ENCODE assay signal across 29 cellular contexts in the genomic region with DNA sequence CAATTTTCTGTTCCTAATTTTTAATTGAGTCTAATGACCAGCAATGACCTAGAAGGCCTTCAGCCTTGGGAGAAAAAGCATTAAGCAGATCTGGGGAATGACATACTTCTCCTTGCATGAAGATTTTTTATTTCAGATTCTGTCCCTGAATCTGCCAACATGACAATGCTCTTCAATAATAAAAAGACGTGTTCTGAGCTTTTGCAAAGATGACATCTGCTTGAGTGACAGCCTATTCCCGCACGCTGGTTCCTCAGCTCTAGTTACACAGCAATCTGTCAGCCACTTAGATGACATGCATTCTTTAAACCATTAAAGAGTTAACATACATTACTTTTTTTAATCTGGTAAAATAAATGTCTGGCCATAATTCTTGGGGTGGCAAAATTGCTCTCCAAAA.
"Had no signal": no experiment of that assay in that cellular context is flagged by ENCODE, and none has a peak within 500 bp of the region (broad histone marks: within the 10 kb centered on the region; RNA-seq: fewer than 3 reads in every experiment).

No MANE protein-coding gene starts in this region.

- H3K9ac ChIP-seq: neural progenitor cell, parathyroid adenoma had no signal

- H3K27ac ChIP-seq: left lung, lower lobe of right lung, neural progenitor cell, neutrophil, parathyroid adenoma, skin epidermis, stomach, testis, thyroid gland, transverse colon, upper lobe of left lung, vagina had no signal

- H2AFZ ChIP-seq: neural progenitor cell, parathyroid adenoma had no signal

- H3K36me3 ChIP-seq: left lung, lower lobe of right lung, neural progenitor cell, neutrophil, stomach, thyroid gland, transverse colon, upper lobe of left lung, vagina had no signal

- H3K27me3 ChIP-seq: left lung, neural progenitor cell, neutrophil, stomach, testis, thyroid gland, transverse colon, upper lobe of left lung, vagina had no signal

- ATAC-seq: left colon; left lung; lower lobe of right lung; naive thymus-derived CD8-positive, alpha-beta T cell; right cardiac atrium; sciatic nerve; stimulated activated naive B cell treated with anti-CD40 and anti-IgM and Interleukin-4, amounts not matched to agents 10 μg/mL and 1 μg/mL and 100 μg/mL, for 72 hours; stimulated activated naive CD8-positive, alpha-beta T cell treated with anti-CD3 and anti-CD28 coated beads, Interleukin-15, Interleukin-2, amounts not matched to agents 100 U/mL and 50 U/mL, for 24 hours had no signal

- H3K4me3 ChIP-seq: left lung, lower lobe of right lung, neural progenitor cell, skin epidermis, stomach, testis, thyroid gland, transverse colon, upper lobe of left lung, vagina had no signal

- H3K9me3 ChIP-seq: left lung, lower lobe of right lung, neutrophil, stomach, testis, thyroid gland, transverse colon, upper lobe of left lung, vagina had no signal

- H3K79me2 ChIP-seq: parathyroid adenoma had no signal

- DNase-seq: hypothalamus; immature natural killer cell; kidney; left colon; left lung; lower lobe of right lung; mammary epithelial cell; mesenchymal stem cell; naive thymus-derived CD8-positive, alpha-beta T cell; occipital lobe; retina; right cardiac atrium; stimulated activated CD4-positive, alpha-beta T cell treated with anti-CD3 and anti-CD28 coated beads, Interleukin-12 subunit alpha, Interleukin-12 subunit beta, amount 100 ng/mL, for 4 hours; stimulated activated CD4-positive, alpha-beta T cell treated with anti-CD3 and anti-CD28 coated beads, Interleukin-15, amount 100 ng/mL, for 24 hours; stimulated activated CD4-positive, alpha-beta T cell treated with anti-CD3 and anti-CD28 coated beads, Interleukin-2, amount 100 ng/mL, for 24 hours; stimulated activated CD4-positive, alpha-beta T cell treated with anti-CD3 and anti-CD28 coated beads, Interleukin-4, amount 100 ng/mL, for 1 hour; stimulated activated naive B cell treated with anti-CD40 and anti-IgM and Interleukin-4, amounts not matched to agents 10 μg/mL and 1 μg/mL and 100 μg/mL, for 72 hours; stimulated activated naive CD8-positive, alpha-beta T cell treated with anti-CD3 and anti-CD28 coated beads, Interleukin-15, Interleukin-2, amounts not matched to agents 100 U/mL and 50 U/mL, for 24 hours; stomach; testis; thyroid gland; transverse colon; upper lobe of left lung had no signal

- H3K4me2 ChIP-seq: neural progenitor cell had no signal
